Comparison of ENCODE assay signal across 16 cellular contexts in the genomic region with DNA sequence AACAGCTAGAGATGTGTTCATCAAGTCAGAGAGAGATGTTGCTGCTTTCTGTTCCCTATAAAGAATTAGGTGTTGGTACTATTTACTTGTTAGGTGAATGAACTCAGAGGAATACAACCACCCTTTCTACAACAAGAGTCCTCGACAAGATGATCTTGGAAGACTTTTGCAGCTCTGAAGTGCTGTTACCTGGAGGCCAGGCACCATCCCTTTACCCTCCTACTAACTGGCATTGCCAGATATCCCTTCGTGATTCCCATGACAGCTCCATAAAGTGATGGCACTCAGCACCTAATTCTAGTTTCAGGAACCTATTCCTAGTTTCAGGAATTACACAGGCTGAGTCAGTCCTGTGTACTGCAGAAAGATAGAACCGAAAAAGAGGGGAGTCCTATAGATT. TPM values are rescaled to one million over a fixed set of nuclear protein-coding genes. Genes with fewer than 3 reads are reported as not detected.
DNase-seq lines count a peak whose midpoint lies in the region; ATAC-seq, FAIRE-seq and TF ChIP-seq lines count a peak whose summit lies in the region.
"Had no signal": no experiment of that assay in that cellular context is flagged by ENCODE, and none has a peak within 500 bp of the region (broad histone marks: within the 10 kb centered on the region; RNA-seq: fewer than 3 reads in every experiment).

No MANE protein-coding gene starts in this region.

- peaks cover 44 to 87% of the 10 kb centered on the region in 2 donors for H3K36me3 Mint-ChIP-seq in CD4-positive, alpha-beta memory T cell
- peaks cover 91% of the 10 kb centered on the region for H3K36me3 Mint-ChIP-seq in activated T-helper 2 cell treated with anti-CD3 and anti-CD28 coated beads, Interferon-gamma antibody, Interleukin-2, Interleukin-4, amounts not matched to agents 10 μg/mL and 5 μg/mL and 100 μg/mL, durations not matched to agents 14 hours and 24 hours and 36 hours (ENCODE audit: low read depth)
- peaks cover 15 to 36% of the 10 kb centered on the region in 2 donors for H3K36me3 Mint-ChIP-seq in naive B cell

- H3K4me3 ChIP-seq in CD4-positive, alpha-beta memory T cell (ENCODE audit: low read length in 2 of 2): no peak overlapping the region
- H3K4me3 ChIP-seq: prostate gland, upper lobe of left lung had no signal

- CTCF ChIA-PET in CD4-positive, alpha-beta memory T cell (lab: Charles Lee; ENCODE audit: partially characterized antibody): interaction anchor here (0.6 to 7.8 kb wide), 9 partner anchors 8 to 180 kb away, joined by 3 to 67 read pairs (median 4); a partner anchor contains a TSS

- no peak for DNase-seq in CD4-positive, alpha-beta memory T cell
- DNase-seq in GM12892 (ENCODE audit: insufficient read length) (no peak), naive B cell (no peak), germinal center (ENCODE audit: low spot score) (no peak), AML-193 (lab: John Stamatoyannopoulos, UW) (no peak)
- no peak for DNase-seq in activated T-helper 2 cell treated with anti-CD3 and anti-CD28 coated beads, Interferon-gamma antibody, Interleukin-2, Interleukin-4, amounts not matched to agents 10 μg/mL and 5 μg/mL and 100 μg/mL, durations not matched to agents 14 hours and 24 hours and 36 hours (ENCODE audit: low spot score)
- DNase-seq: activated T-cell treated with anti-CD3 and anti-CD28 coated beads, Interleukin-2, amount 50 U/mL, for 1 hour; aorta; C1 segment of cervical spinal cord; DMS79 treated with DMSO at 0.1 percent for 48 hours; NCI-H1105; stimulated activated naive CD4-positive, alpha-beta T cell had no signal

- peaks cover 48% of the 10 kb centered on the region for H3K36me3 ChIP-seq in CD4-positive, alpha-beta memory T cell (ENCODE audit: insufficient read depth, low read length)
- H3K36me3 ChIP-seq: prostate gland had no signal

- H3K4me1 ChIP-seq in CD4-positive, alpha-beta memory T cell (ENCODE audit: insufficient read depth, low read length): peaks cover 96% of the 10 kb centered on the region
- H3K4me1 ChIP-seq: prostate gland had no signal

- H3K27ac Mint-ChIP-seq in CD4-positive, alpha-beta memory T cell: peak overlapping the region; percentile 49 to 93 (median 76)
- H3K27ac Mint-ChIP-seq in activated T-helper 2 cell treated with anti-CD3 and anti-CD28 coated beads, Interferon-gamma antibody, Interleukin-2, Interleukin-4, amounts not matched to agents 10 μg/mL and 5 μg/mL and 100 μg/mL, durations not matched to agents 14 hours and 24 hours and 36 hours: peak overlapping the region; percentile 68
- H3K27ac Mint-ChIP-seq in naive B cell: peak overlapping the region in 4 of 6 donors; percentile 30 to 72 (median 44)

- peak overlapping the region in 6 of 8 donors; percentile 7 to 42 (median 38) for H3K4me3 Mint-ChIP-seq in CD4-positive, alpha-beta memory T cell
- peak overlapping the region; percentile 33 for H3K4me3 Mint-ChIP-seq in activated T-helper 2 cell treated with anti-CD3 and anti-CD28 coated beads, Interferon-gamma antibody, Interleukin-2, Interleukin-4, amounts not matched to agents 10 μg/mL and 5 μg/mL and 100 μg/mL, durations not matched to agents 14 hours and 24 hours and 36 hours (ENCODE audit: low read depth)
- H3K4me3 Mint-ChIP-seq in naive B cell: peak overlapping the region in 3 of 8 donors; percentile 21 to 53 (median 51)

- peak overlapping the region; percentile 0 for H3K27ac ChIP-seq in CD4-positive, alpha-beta memory T cell (ENCODE audit: low read depth, low read length)
- H3K27ac ChIP-seq: prostate gland, upper lobe of left lung had no signal

- ATAC-seq in naive B cell (ENCODE audit: low read depth in 2 of 2): no peak
- ATAC-seq in GM21447 (IDR thresholded peaks at IDR 0.05; ENCODE audit: unreplicated experiment): no peak

- intact Hi-C loops in CD4-positive, alpha-beta memory T cell (cut with micrococcal nuclease): no loop called here
- intact Hi-C loops in activated T-helper 2 cell treated with anti-CD3 and anti-CD28 coated beads, Interferon-gamma antibody, Interleukin-2, Interleukin-4, amounts not matched to agents 10 μg/mL and 5 μg/mL and 100 μg/mL, durations not matched to agents 14 hours and 24 hours and 36 hours (cut with micrococcal nuclease): loop anchor here (5.0 kb wide), 1 partner anchor 670 kb away; no protein-coding TSS in a partner anchor

- TF ChIP-seq POLR2A in GM12892 (IDR thresholded peaks at IDR 0.05; ENCODE audit: low read depth, low read length): peak; percentile 33; the same call in 1 of the 2 replicates

- H3K9me3 ChIP-seq in CD4-positive, alpha-beta memory T cell (ENCODE audit: control insufficient read depth in 1 of 2, low read length in 2 of 2): no peaks in the 10 kb centered on the region
- H3K9me3 ChIP-seq: prostate gland, upper lobe of left lung had no signal

- no peaks in the 10 kb centered on the region for H3K9me3 Mint-ChIP-seq in CD4-positive, alpha-beta memory T cell
- H3K9me3 Mint-ChIP-seq in activated T-helper 2 cell treated with anti-CD3 and anti-CD28 coated beads, Interferon-gamma antibody, Interleukin-2, Interleukin-4, amounts not matched to agents 10 μg/mL and 5 μg/mL and 100 μg/mL, durations not matched to agents 14 hours and 24 hours and 36 hours: no peaks in the 10 kb centered on the region
- H3K9me3 Mint-ChIP-seq in naive B cell: no peaks in the 10 kb centered on the region

- H3K4me1 Mint-ChIP-seq in CD4-positive, alpha-beta memory T cell: peaks cover 60 to 95% (median 80%) of the 10 kb centered on the region in 4 donors
- H3K4me1 Mint-ChIP-seq in activated T-helper 2 cell treated with anti-CD3 and anti-CD28 coated beads, Interferon-gamma antibody, Interleukin-2, Interleukin-4, amounts not matched to agents 10 μg/mL and 5 μg/mL and 100 μg/mL, durations not matched to agents 14 hours and 24 hours and 36 hours (ENCODE audit: low read depth): peaks cover 73% of the 10 kb centered on the region
- peaks cover 47 to 83% (median 58%) of the 10 kb centered on the region in 3 donors for H3K4me1 Mint-ChIP-seq in naive B cell

- H3K27me3 Mint-ChIP-seq in CD4-positive, alpha-beta memory T cell: no peaks in the 10 kb centered on the region
- H3K27me3 Mint-ChIP-seq in activated T-helper 2 cell treated with anti-CD3 and anti-CD28 coated beads, Interferon-gamma antibody, Interleukin-2, Interleukin-4, amounts not matched to agents 10 μg/mL and 5 μg/mL and 100 μg/mL, durations not matched to agents 14 hours and 24 hours and 36 hours (ENCODE audit: low read depth): no peaks in the 10 kb centered on the region
- no peaks in the 10 kb centered on the region for H3K27me3 Mint-ChIP-seq in naive B cell

- H3K27me3 ChIP-seq in CD4-positive, alpha-beta memory T cell (ENCODE audit: insufficient read depth, low read length): no peaks in the 10 kb centered on the region
- H3K27me3 ChIP-seq: upper lobe of left lung had no signal

- POLR2A ChIA-PET in CD4-positive, alpha-beta memory T cell (lab: Charles Lee; ENCODE audit: partially characterized antibody): interaction anchor here (1.4 to 7.9 kb wide), 4 partner anchors 8 to 43 kb away, joined by 3 to 144 read pairs (median 10); a partner anchor contains a TSS

- FAIRE-seq in GM12892 (lab: Jason Lieb, UNC): no peak
- FAIRE-seq: colon had no signal

RNA-seq across cellular contexts. Expression of a gene that starts 9.9 kb away (rescaled TPM):
- total RNA-seq in CD4-positive, alpha-beta memory T cell: 100 to 1,000 TPM; 412 to 414 TPM
- polyA plus RNA-seq in CD4-positive, alpha-beta memory T cell: 1,000 to 10,000 TPM in 1 of 2 donors, 100 to 1,000 TPM in 1; 843 to 1,042 TPM
- 520 TPM for polyA plus RNA-seq in GM12892 (2012; ENCODE audit: missing spikeins)
- 639 and 643 TPM in 2 replicates for total RNA-seq in activated T-helper 2 cell treated with anti-CD3 and anti-CD28 coated beads, Interferon-gamma antibody, Interleukin-2, Interleukin-4, amounts not matched to agents 10 μg/mL and 5 μg/mL and 100 μg/mL, durations not matched to agents 14 hours and 24 hours and 36 hours
- polyA plus RNA-seq in naive B cell (ENCODE audit: low read depth in 6 of 6): 1,000 to 10,000 TPM in 1 of 6 donors, 100 to 1,000 TPM in 5; 672 to 1,268 (median 835) TPM

RNA-seq across cellular contexts. Expression of a gene that starts 33.9 kb away (rescaled TPM):
- total RNA-seq in CD4-positive, alpha-beta memory T cell: 1 to 10 TPM; 1.0 to 1.2 TPM
- polyA plus RNA-seq in CD4-positive, alpha-beta memory T cell: under 1 TPM; 0.17 to 0.32 TPM
- polyA plus RNA-seq in GM12892 (2012; ENCODE audit: missing spikeins): 0.21 TPM
- total RNA-seq in activated T-helper 2 cell treated with anti-CD3 and anti-CD28 coated beads, Interferon-gamma antibody, Interleukin-2, Interleukin-4, amounts not matched to agents 10 μg/mL and 5 μg/mL and 100 μg/mL, durations not matched to agents 14 hours and 24 hours and 36 hours: 0.41 and 0.87 TPM in 2 replicates
- 1 to 10 TPM in 1 of 6 donors, under 1 TPM in 4, not detected in 1; 0.18 to 1.8 (median 0.33) TPM for polyA plus RNA-seq in naive B cell (ENCODE audit: low read depth in 6 of 6)

RNA-seq across cellular contexts. Expression of a gene that starts 43.0 kb away (rescaled TPM):
- total RNA-seq in CD4-positive, alpha-beta memory T cell: 10 to 100 TPM; 66.2 to 66.3 TPM
- 100 to 1,000 TPM in 1 of 2 donors, 10 to 100 TPM in 1; 78.9 to 101 TPM for polyA plus RNA-seq in CD4-positive, alpha-beta memory T cell
- 57.6 TPM for polyA plus RNA-seq in GM12892 (2012; ENCODE audit: missing spikeins)
- total RNA-seq in activated T-helper 2 cell treated with anti-CD3 and anti-CD28 coated beads, Interferon-gamma antibody, Interleukin-2, Interleukin-4, amounts not matched to agents 10 μg/mL and 5 μg/mL and 100 μg/mL, durations not matched to agents 14 hours and 24 hours and 36 hours: 82.4 and 82.9 TPM in 2 replicates
- 100 to 1,000 TPM in 2 of 6 donors, 10 to 100 TPM in 4; 80.7 to 109 (median 96.4) TPM for polyA plus RNA-seq in naive B cell (ENCODE audit: low read depth in 6 of 6)

RNA-seq across cellular contexts. Expression of a gene that starts 43.4 kb away (rescaled TPM):
- total RNA-seq in CD4-positive, alpha-beta memory T cell: 10 to 100 TPM; 31.1 to 33.6 TPM
- 100 to 1,000 TPM in 1 of 2 donors, 10 to 100 TPM in 1; 84.3 to 101 TPM for polyA plus RNA-seq in CD4-positive, alpha-beta memory T cell
- 41.8 TPM for polyA plus RNA-seq in GM12892 (2012; ENCODE audit: missing spikeins)
- 19.9 and 20.8 TPM in 2 replicates for total RNA-seq in activated T-helper 2 cell treated with anti-CD3 and anti-CD28 coated beads, Interferon-gamma antibody, Interleukin-2, Interleukin-4, amounts not matched to agents 10 μg/mL and 5 μg/mL and 100 μg/mL, durations not matched to agents 14 hours and 24 hours and 36 hours
- 100 to 1,000 TPM in 5 of 6 donors, 10 to 100 TPM in 1; 99.4 to 143 (median 127) TPM for polyA plus RNA-seq in naive B cell (ENCODE audit: low read depth in 6 of 6)
